ENCODE assay signal across 13 cellular contexts in the genomic region with DNA sequence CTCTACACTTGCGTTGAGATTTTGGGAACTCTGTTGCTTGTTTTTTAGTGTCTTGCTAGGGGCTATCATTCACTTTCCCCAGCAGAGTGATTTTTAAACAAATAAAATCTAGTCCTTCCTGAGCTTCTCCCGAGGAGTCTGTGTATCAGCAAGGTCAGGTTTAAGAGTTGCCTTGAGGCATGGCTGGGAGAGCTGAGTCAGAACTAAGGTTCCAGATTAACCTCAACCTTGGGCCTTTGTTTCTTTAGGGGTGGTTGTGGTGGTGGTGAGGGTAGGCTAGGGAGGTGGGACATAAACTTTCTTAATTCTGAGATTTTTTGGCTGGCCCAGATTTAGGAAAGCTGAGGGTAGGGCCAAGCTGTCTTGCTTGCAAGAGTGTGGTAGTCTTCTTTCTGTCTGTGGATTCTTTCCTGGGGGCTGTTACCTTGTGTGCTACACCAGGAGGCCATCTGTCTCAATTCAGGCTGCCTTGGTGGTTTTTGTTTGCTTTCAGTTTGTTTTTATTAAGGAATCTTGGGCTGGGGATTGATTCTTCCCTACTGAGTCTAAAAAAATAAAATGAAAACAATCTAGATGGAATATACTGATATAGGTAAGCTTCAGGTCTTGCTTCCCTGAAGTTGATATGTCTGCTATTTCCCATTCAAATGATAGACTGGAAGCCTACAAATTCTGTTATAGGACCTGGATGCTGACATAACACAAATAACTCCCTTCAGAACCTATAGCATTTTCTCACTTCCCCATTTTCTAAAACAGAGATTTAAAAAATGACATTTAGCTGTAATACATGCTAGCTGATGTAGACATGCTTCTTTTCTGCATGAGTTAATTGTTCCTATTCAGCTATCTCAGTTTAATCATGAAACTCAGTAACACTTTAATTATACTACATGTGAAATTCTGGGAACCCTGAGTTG. TPM values are rescaled to one million over a fixed set of nuclear protein-coding genes. Genes with fewer than 3 reads are reported as not detected.
DNase-seq lines count a peak whose midpoint lies in the region; ATAC-seq lines count a peak whose summit lies in the region.
"Had no signal": no experiment of that assay in that cellular context is flagged by ENCODE, and none has a peak within 500 bp of the region (broad histone marks: within the 10 kb centered on the region; RNA-seq: fewer than 3 reads in every experiment).

No MANE protein-coding gene starts in this region.

- no peak overlapping the region for H3K4me2 ChIP-seq in mesenchymal stem cell (ENCODE audit: low read length, poor library complexity, severe bottlenecking)

- H3K9me3 ChIP-seq in mesenchymal stem cell (ENCODE audit: control insufficient read depth, low read length), result no peaks in the 10 kb centered on the region
- H3K9me3 ChIP-seq: neutrophil, upper lobe of left lung had no signal

- DNase-seq in renal cortical epithelial cell (ENCODE audit: low read depth), result peak; percentile 16
- no peak for DNase-seq in naive thymus-derived CD8-positive, alpha-beta T cell
- DNase-seq in mesenchymal stem cell, result no peak
- DNase-seq in DMS53 (lab: John Stamatoyannopoulos, UW), result no peak
- no peak for DNase-seq in iPS-NIHi11 (ENCODE audit: low spot score)
- DNase-seq: activated CD4-positive, alpha-beta memory T cell treated with anti-CD3 and anti-CD28 coated beads for 36 hours; NCI-H1436; upper lobe of left lung had no signal

- no peak overlapping the region for H3K23ac ChIP-seq in mesenchymal stem cell (ENCODE audit: low read length in 2 of 2)

- peaks cover 0 to 7% (median 0%) of the 10 kb centered on the region in 9 donors for H3K9me3 Mint-ChIP-seq in naive thymus-derived CD8-positive, alpha-beta T cell
- H3K9me3 Mint-ChIP-seq: activated CD4-positive, alpha-beta memory T cell treated with anti-CD3 and anti-CD28 coated beads for 36 hours had no signal

- no peaks in the 10 kb centered on the region for H3K36me3 ChIP-seq in mesenchymal stem cell (ENCODE audit: control insufficient read depth in 1 of 2, insufficient read depth in 2 of 2, low read depth in 1 of 2, low read length in 2 of 2)
- H3K36me3 ChIP-seq: neutrophil, upper lobe of left lung had no signal

- no peaks in the 10 kb centered on the region for H3K4me1 ChIP-seq in mesenchymal stem cell (ENCODE audit: control insufficient read depth, insufficient read depth, low read depth, low read length)

- no peak overlapping the region for H3K4me3 Mint-ChIP-seq in naive thymus-derived CD8-positive, alpha-beta T cell
- H3K4me3 Mint-ChIP-seq: activated CD4-positive, alpha-beta memory T cell treated with anti-CD3 and anti-CD28 coated beads for 36 hours had no signal

- no peak overlapping the region for H2BK12ac ChIP-seq in mesenchymal stem cell (ENCODE audit: low read length in 2 of 2)

- no peak overlapping the region for H2AFZ ChIP-seq in mesenchymal stem cell (ENCODE audit: low read depth, low read length)

- no peak overlapping the region for H4K8ac ChIP-seq in mesenchymal stem cell (ENCODE audit: low read length)

- WGBS in mesenchymal stem cell, result 66% methylated on average over 2 of the region's 2 CpGs

- H3K27ac Mint-ChIP-seq in naive thymus-derived CD8-positive, alpha-beta T cell, result no peak overlapping the region
- H3K27ac Mint-ChIP-seq: activated CD4-positive, alpha-beta memory T cell treated with anti-CD3 and anti-CD28 coated beads for 36 hours had no signal

- POLR2A ChIA-PET in naive thymus-derived CD8-positive, alpha-beta T cell (lab: Charles Lee), result no interaction called here

- no peak overlapping the region for H2BK120ac ChIP-seq in mesenchymal stem cell (ENCODE audit: low read depth, low read length)

- no peak overlapping the region for H3K14ac ChIP-seq in mesenchymal stem cell (ENCODE audit: low read length in 2 of 2)

- H3K4me1 Mint-ChIP-seq in naive thymus-derived CD8-positive, alpha-beta T cell, result peaks cover 0 to 2% (median 0%) of the 10 kb centered on the region in 4 donors

- H3K27ac ChIP-seq in mesenchymal stem cell (ENCODE audit: low read length, poor library complexity, severe bottlenecking), result no peak overlapping the region
- H3K27ac ChIP-seq: epithelial cell of prostate, neutrophil, upper lobe of left lung had no signal

- H3K4me3 ChIP-seq in mesenchymal stem cell (ENCODE audit: insufficient read depth in 1 of 2, low read depth in 1 of 2, low read length in 2 of 2), result no peak overlapping the region
- H3K4me3 ChIP-seq: upper lobe of left lung had no signal

- no peak overlapping the region for H3K4ac ChIP-seq in mesenchymal stem cell (ENCODE audit: low read depth in 1 of 2, low read length in 2 of 2)

- no peak overlapping the region for H4K91ac ChIP-seq in mesenchymal stem cell (ENCODE audit: low read length)

- no peak overlapping the region for H2BK15ac ChIP-seq in mesenchymal stem cell (ENCODE audit: low read depth, poor library complexity, severe bottlenecking)

- peak; percentile 49 for ATAC-seq in GM19035 (IDR thresholded peaks at IDR 0.05; ENCODE audit: unreplicated experiment)
- peak; percentile 52 for ATAC-seq in HG02571 (IDR thresholded peaks at IDR 0.05; ENCODE audit: unreplicated experiment)
- ATAC-seq in HG03442 (IDR thresholded peaks at IDR 0.05; ENCODE audit: unreplicated experiment), result peak; percentile 65
- no peak for ATAC-seq in naive thymus-derived CD8-positive, alpha-beta T cell

- peaks cover 6 to 10% of the 10 kb centered on the region in 2 experiments for H3K27me3 ChIP-seq in mesenchymal stem cell (ENCODE audit: control insufficient read depth in 1 of 2, insufficient read depth in 1 of 2, low read length in 2 of 2)

- peaks cover 7 to 21% (median 14%) of the 10 kb centered on the region in 5 donors for H3K27me3 Mint-ChIP-seq in naive thymus-derived CD8-positive, alpha-beta T cell

- H2AK5ac ChIP-seq in mesenchymal stem cell (ENCODE audit: low read length, severe bottlenecking), result no peak overlapping the region

- no peak overlapping the region for H3K18ac ChIP-seq in mesenchymal stem cell (ENCODE audit: low read depth in 1 of 2, low read length in 2 of 2)

- no peaks in the 10 kb centered on the region for H3K36me3 Mint-ChIP-seq in naive thymus-derived CD8-positive, alpha-beta T cell
- H3K36me3 Mint-ChIP-seq: activated CD4-positive, alpha-beta memory T cell treated with anti-CD3 and anti-CD28 coated beads for 36 hours had no signal

- no peaks in the 10 kb centered on the region for H3K79me1 ChIP-seq in mesenchymal stem cell (replicated peaks; ENCODE audit: low read length, poor library complexity, severe bottlenecking)

- no peak overlapping the region for H2BK5ac ChIP-seq in mesenchymal stem cell (ENCODE audit: low read depth, low read length, poor library complexity, severe bottlenecking)

- no peak overlapping the region for H3K9ac ChIP-seq in mesenchymal stem cell (ENCODE audit: low read length)

RNA-seq across cellular contexts. Expression of gene LHCGR, which starts 5.4 kb away (rescaled TPM):
- not detected in 2 replicates for total RNA-seq in renal cortical epithelial cell
- not detected for total RNA-seq in naive thymus-derived CD8-positive, alpha-beta T cell
- polyA plus RNA-seq in naive thymus-derived CD8-positive, alpha-beta T cell, result not detected
- not detected for polyA plus RNA-seq in mesenchymal stem cell (2013, experiment 1 of 2)
- not detected for polyA plus RNA-seq in mesenchymal stem cell (2013, experiment 2 of 2)
- total RNA-seq: activated CD4-positive, alpha-beta memory T cell treated with anti-CD3 and anti-CD28 coated beads for 36 hours had no signal

Comparison
In these comparisons a context has a peak if more than half of its experiments do, and no peak if none do; other contexts are left out.
1. ATAC-seq: peak in GM19035 (single experiment), HG02571 (single experiment) and HG03442 (single experiment); none in naive thymus-derived CD8-positive, alpha-beta T cell (0 of 2).